8 cellular contexts compared by ENCODE assay signal in genomic region chr16:11669380-11670146, GRCh38. TPM values are rescaled to one million over a fixed set of nuclear protein-coding genes. Genes with fewer than 3 reads are reported as not detected.
DNase-seq lines count a peak whose midpoint lies in the region; ATAC-seq, FAIRE-seq and TF ChIP-seq lines count a peak whose summit lies in the region.

No MANE protein-coding gene starts in this region.

- peaks cover 6% of the 10 kb centered on the region for H3K4me1 ChIP-seq in Panc1 (ENCODE audit: control insufficient read depth, insufficient read depth, low read length)
- H3K4me1 ChIP-seq in H1 (replicated peaks in 1 of 4; ENCODE audit: control insufficient read depth in 3 of 4, insufficient read depth in 4 of 4, low read length in 3 of 4), result peaks cover 5 to 38% (median 29%) of the 10 kb centered on the region in 4 experiments
- peaks cover 41% of the 10 kb centered on the region for H3K4me1 ChIP-seq in mucosa of stomach (ENCODE audit: control insufficient read depth, insufficient read depth, low read length)
- H3K4me1 ChIP-seq in aorta (ENCODE audit: control insufficient read depth in 1 of 2, insufficient read depth in 2 of 2, low read length in 2 of 2), result peaks cover 0 to 2% of the 10 kb centered on the region in 2 donors

- peak overlapping the region in 3 of 4 experiments; percentile 63 to 72 (median 70); a peak in 6 of 7 replicates for H3K9ac ChIP-seq in H1 (replicated peaks in 1 of 4; ENCODE audit: extremely low read depth in 1 of 4, low read depth in 3 of 4, low read length in 3 of 4)
- peak overlapping the region; percentile 31 for H3K9ac ChIP-seq in mucosa of stomach (ENCODE audit: low read length)

- H2BK15ac ChIP-seq in H1 (ENCODE audit: low read length), result no peak overlapping the region

- DNase-seq in GM12865 (ENCODE audit: low read depth) (peak; percentile 72), Panc1 (ENCODE audit: low read depth, low spot score) (no peak), H1 (ENCODE audit: low read depth in 1 of 2, low spot score in 2 of 2) (no peak), aorta (peak; percentile 87 to 88), HK-2 (ENCODE audit: unreplicated experiment) (no peak), SW480 (ENCODE audit: low spot score) (no peak)
- DNase-seq in stimulated activated CD4-positive, alpha-beta T cell treated with anti-CD3 and anti-CD28 coated beads, Interleukin-12 subunit alpha, Interleukin-12 subunit beta, amount 100 ng/mL, for 4 hours, result no peak

- in situ Hi-C loops in Panc1 (cut with HindIII; ENCODE audit: low pct_unique_long_range_greater_than_20kb, low sequenced_read_pairs), result no loop called here

- intact Hi-C loops in Panc1 (cut with micrococcal nuclease; ENCODE audit: unreplicated experiment) (no loop called here), aorta (cut with DNase I) (no loop called here)

- H2BK20ac ChIP-seq in H1 (ENCODE audit: low read length), result no peak overlapping the region

- H3K4ac ChIP-seq in H1 (replicated peaks; ENCODE audit: insufficient read length, low read depth, low read length), result no peak overlapping the region

- H2AFZ ChIP-seq in H1 (ENCODE audit: low read length), result no peak overlapping the region

- no peak for TF ChIP-seq RAD21 in H1 (IDR thresholded peaks at IDR 0.05 in 1 of 2, conservative IDR thresholded peaks at IDR 0.05 in 1 of 2; ENCODE audit: low read depth in 2 of 2, low read length in 2 of 2)

- TF ChIP-seq POLR2A in H1 (IDR thresholded peaks at IDR 0.05; ENCODE audit: control extremely low read depth in 1 of 2, low read depth in 2 of 2, low read length in 2 of 2), result no peak

- FAIRE-seq in H1 (lab: Jason Lieb, UNC), result no peak

- TSS peak; percentile 65 for BruUV-seq in Panc1 (replicated peaks; lab: Mats Ljungman, UMichigan)

- no peak for TF ChIP-seq CTCF in GM12865 (IDR thresholded peaks at IDR 0.05; ENCODE audit: insufficient read depth, low read depth, low read length, missing control alignments)
- no peak for TF ChIP-seq CTCF in Panc1 (IDR thresholded peaks at IDR 0.05)
- no peak for TF ChIP-seq CTCF in H1 (IDR thresholded peaks at IDR 0.05; ENCODE audit: control extremely low read depth in 1 of 3, insufficient read depth in 1 of 3, low read depth in 1 of 3, low read length in 3 of 3)

- H4K5ac ChIP-seq in H1 (ENCODE audit: insufficient read length, low read depth, low read length), result no peak overlapping the region

- 0 out of 2 replicates have a peak overlapping the region, but pooled peaks have one; percentile 23 for H3K27ac ChIP-seq in Panc1 (ENCODE audit: low read length)
- no peak overlapping the region for H3K27ac ChIP-seq in H1 (ENCODE audit: low read depth, low read length)
- peak overlapping the region in 1 of 2 donors; percentile 54 for H3K27ac ChIP-seq in aorta (ENCODE audit: low read depth in 1 of 2, low read length in 2 of 2)

- H4K20me1 ChIP-seq in H1 (replicated peaks in 1 of 2; ENCODE audit: control insufficient read depth in 1 of 2, insufficient read depth in 2 of 2, low read length in 2 of 2), result peaks cover 26 to 48% of the 10 kb centered on the region in 2 experiments

- no peak overlapping the region for H2BK12ac ChIP-seq in H1 (ENCODE audit: low read depth, low read length)

- POLR2A ChIA-PET in Panc1 (lab: Charles Lee), result interaction anchor here (0.6 kb wide), 1 partner anchor 76 kb away, joined by 14 read pairs; no protein-coding TSS in a partner anchor
- POLR2A ChIA-PET in H1 (lab: Charles Lee; ENCODE audit: partially characterized antibody), result interaction anchor here (0.6 to 1.8 kb wide), 15 partner anchors 9 to 271 kb away, joined by 3 to 15 read pairs (median 3); no protein-coding TSS in a partner anchor

- 67% methylated on average over 22 of the region's 22 CpGs; no CpG with 5 or more reads in 1 of the 2 experiments for WGBS in H1 (ENCODE audit: extremely low coverage in 1 of 2, insufficient coverage in 1 of 2, insufficient read length in 1 of 2, insufficient replicate concordance in 2 of 2, low coverage in 1 of 2, low lambda C conversion rate in 2 of 2, missing lambda C conversion rate in 1 of 2), 2 experiments
- 29 to 36% methylated on average over 22 of the region's 22 CpGs for WGBS in aorta, 2 donors

- no peak for TF ChIP-seq EP300 in H1 (IDR thresholded peaks at IDR 0.05; ENCODE audit: borderline replicate concordance in 1 of 2, low read depth in 2 of 2, low read length in 2 of 2)

- H3K9me3 ChIP-seq in Panc1 (ENCODE audit: control insufficient read depth, insufficient read depth, low read depth, low read length), result no peaks in the 10 kb centered on the region
- no peaks in the 10 kb centered on the region for H3K9me3 ChIP-seq in H1 (ENCODE audit: insufficient read depth in 2 of 2, low read depth in 1 of 2, low read length in 1 of 2)
- H3K9me3 ChIP-seq in mucosa of stomach (ENCODE audit: control insufficient read depth, low read length), result no peaks in the 10 kb centered on the region
- H3K9me3 ChIP-seq in aorta (ENCODE audit: control insufficient read depth, low read length), result no peaks in the 10 kb centered on the region

- no peak overlapping the region for H2BK120ac ChIP-seq in H1 (replicated peaks; ENCODE audit: low read depth, low read length)

- no peak overlapping the region for H2AK5ac ChIP-seq in H1 (ENCODE audit: low read depth, low read length)

- H3K14ac ChIP-seq in H1 (ENCODE audit: insufficient read length), result no peak overlapping the region

- H3K4me2 ChIP-seq in H1 (ENCODE audit: insufficient read depth in 1 of 2, low read depth in 2 of 2, low read length in 2 of 2), result peak overlapping the region; percentile 73 to 83

- peaks cover 28% of the 10 kb centered on the region for H3K79me1 ChIP-seq in H1 (ENCODE audit: low read depth, low read length)

- H4K91ac ChIP-seq in H1 (replicated peaks; ENCODE audit: insufficient read length, low read length), result no peak overlapping the region

- H3K23ac ChIP-seq in H1 (ENCODE audit: insufficient read length), result no peak overlapping the region

- peak overlapping the region; percentile 48; the same call in 1 of the 2 replicates for H3K18ac ChIP-seq in H1 (ENCODE audit: extremely low read depth, low read length)

- no peaks in the 10 kb centered on the region; the same call in 1 of the 2 replicates for H3K36me3 ChIP-seq in Panc1 (ENCODE audit: control insufficient read depth, insufficient read depth, low read length)
- H3K36me3 ChIP-seq in H1 (ENCODE audit: control insufficient read depth in 2 of 4, insufficient read depth in 4 of 4, low read length in 3 of 4), result no peaks in the 10 kb centered on the region
- no peaks in the 10 kb centered on the region for H3K36me3 ChIP-seq in mucosa of stomach (ENCODE audit: control insufficient read depth, insufficient read depth, low read length)
- H3K36me3 ChIP-seq in aorta (ENCODE audit: control insufficient read depth in 1 of 2, insufficient read depth in 2 of 2, low read length in 1 of 2), result no peaks in the 10 kb centered on the region

- peaks cover 5% of the 10 kb centered on the region; the same call in 1 of the 2 replicates for H3K23me2 ChIP-seq in H1 (ENCODE audit: low read depth, low read length)

- no peak overlapping the region for H3K56ac ChIP-seq in H1 (replicated peaks; ENCODE audit: insufficient read length, low read depth, low read length)

- CTCF ChIA-PET in Panc1 (lab: Charles Lee), result no interaction called here
- CTCF ChIA-PET in H1 (lab: Charles Lee; ENCODE audit: partially characterized antibody), result interaction anchor here (0.9 to 3.5 kb wide), 6 partner anchors 14 to 263 kb away, joined by 3 to 13 read pairs (median 5); no protein-coding TSS in a partner anchor

- H3K79me2 ChIP-seq in H1 (ENCODE audit: control insufficient read depth in 1 of 2, insufficient read depth in 2 of 2, low read length in 2 of 2), result peaks cover 14 to 57% of the 10 kb centered on the region in 2 experiments

- peak; percentile 59 for ATAC-seq in Panc1
- ATAC-seq in aorta (ENCODE audit: low FRiP score), result peak; percentile 23

- no peak overlapping the region; the same call in 1 of the 2 replicates for H2BK5ac ChIP-seq in H1 (ENCODE audit: low read depth, low read length)

- H3K27me3 ChIP-seq in Panc1 (ENCODE audit: control insufficient read depth, insufficient read depth, low read length) (no peaks in the 10 kb centered on the region), H1 (replicated peaks in 1 of 4; ENCODE audit: control insufficient read depth in 3 of 4, extremely low read depth in 1 of 4, insufficient read depth in 3 of 4, low read length in 3 of 4) (peaks cover 0 to 4% (median 0%) of the 10 kb centered on the region in 4 experiments; a peak in 1 of 7 replicates), mucosa of stomach (ENCODE audit: control insufficient read depth, insufficient read depth, low read length) (no peaks in the 10 kb centered on the region), aorta (ENCODE audit: control insufficient read depth in 1 of 2, insufficient read depth in 2 of 2, low read length in 1 of 2) (no peaks in the 10 kb centered on the region)

- H3K4me3 ChIP-seq in GM12865 (ENCODE audit: low read depth, low read length), result peak overlapping the region; percentile 73
- peak overlapping the region; percentile 55 to 62 for H3K4me3 ChIP-seq in Panc1 (ENCODE audit: low read depth in 2 of 2, low read length in 2 of 2)
- peak overlapping the region; percentile 67 to 78 (median 71) for H3K4me3 ChIP-seq in H1 (ENCODE audit: extremely low read depth in 1 of 4, insufficient read depth in 2 of 4, low read depth in 3 of 4, low read length in 4 of 4)
- no peak overlapping the region for H3K4me3 ChIP-seq in mucosa of stomach (ENCODE audit: low read length)
- H3K4me3 ChIP-seq in aorta (ENCODE audit: low read length in 2 of 2), result peak overlapping the region; percentile 83 to 84

- no peak overlapping the region for H4K8ac ChIP-seq in H1 (ENCODE audit: extremely low read depth, insufficient read depth, low read length)

TF ChIP-seq in H1, 55 proteins besides CTCF, POLR2A, EP300 and RAD21 (continues in another document):
- TF ChIP-seq CEBPB (IDR thresholded peaks at IDR 0.05; ENCODE audit: low read depth, low read length), result no peak
- no peak for TF ChIP-seq SIN3A (conservative IDR thresholded peaks at IDR 0.05 in 1 of 2, IDR thresholded peaks at IDR 0.05 in 1 of 2; ENCODE audit: low read depth in 1 of 2, low read length in 2 of 2)
- TF ChIP-seq KDM1A (IDR thresholded peaks at IDR 0.05; ENCODE audit: borderline replicate concordance, low read length), result peak; percentile 83
- no peak for TF ChIP-seq PHF8 (conservative IDR thresholded peaks at IDR 0.05; ENCODE audit: low read depth, low read length)

RNA-seq across cellular contexts. Expression of gene SNN, which starts 1.3 kb away (rescaled TPM):
- total RNA-seq in Panc1 (2021; ENCODE audit: unreplicated experiment) (15.6 TPM), aorta (10 to 100 TPM; 15.1 to 15.9 TPM)
- polyA plus RNA-seq in Panc1 (2012; ENCODE audit: insufficient read length), result 16.8 TPM
- 60.6 and 66.9 TPM in 2 replicates for total RNA-seq in H1 (2021; fragmentation: NEBNext Ultra II Directional; extraction: Animal tissue kit (Norgen Biotek cat#: 25700))
- polyA plus RNA-seq in H1 (2011; rRNA removed) (37.4 and 53.4 TPM in 2 replicates), aorta (10 to 100 TPM; 13.0 to 15.5 TPM)
- polyA plus RNA-seq in H1 (2011; cell fraction: cytosol; rRNA removed), result 52.8 TPM
- polyA plus RNA-seq in H1 (2011; cell fraction: nucleus; rRNA removed), result 43.9 TPM
- polyA plus RNA-seq in H1 (2012, experiment 1 of 2), result 51.0 to 60.1 TPM (median 55.9 TPM) in 4 replicates
- 48.7 TPM for polyA plus RNA-seq in H1 (2012, experiment 2 of 2)
- 34.2 TPM for polyA plus RNA-seq in H1 (2013, experiment 1 of 2)
- polyA plus RNA-seq in H1 (2013, experiment 2 of 2), result 39.2 TPM
- polyA minus RNA-seq in H1 (2011; rRNA and poly(A)+ RNA removed), result 33.4 and 34.6 TPM in 2 replicates
- 23.3 TPM for polyA minus RNA-seq in H1 (2011; cell fraction: cytosol; rRNA and poly(A)+ RNA removed)
- 24.7 TPM for polyA minus RNA-seq in H1 (2011; cell fraction: nucleus; rRNA and poly(A)+ RNA removed)

Comparison
In these comparisons a context has a peak if more than half of its experiments do, and no peak if none do; other contexts are left out.
1. DNase-seq: peak in GM12865 (single experiment) and aorta (2 of 2); none in Panc1 (single experiment), H1 (0 of 2), HK-2 (single experiment), stimulated activated CD4-positive, alpha-beta T cell treated with anti-CD3 and anti-CD28 coated beads, Interleukin-12 subunit alpha, Interleukin-12 subunit beta, amount 100 ng/mL, for 4 hours (single experiment) and SW480 (single experiment).